ENCODE assay signal across 8 cellular contexts in the genomic region with DNA sequence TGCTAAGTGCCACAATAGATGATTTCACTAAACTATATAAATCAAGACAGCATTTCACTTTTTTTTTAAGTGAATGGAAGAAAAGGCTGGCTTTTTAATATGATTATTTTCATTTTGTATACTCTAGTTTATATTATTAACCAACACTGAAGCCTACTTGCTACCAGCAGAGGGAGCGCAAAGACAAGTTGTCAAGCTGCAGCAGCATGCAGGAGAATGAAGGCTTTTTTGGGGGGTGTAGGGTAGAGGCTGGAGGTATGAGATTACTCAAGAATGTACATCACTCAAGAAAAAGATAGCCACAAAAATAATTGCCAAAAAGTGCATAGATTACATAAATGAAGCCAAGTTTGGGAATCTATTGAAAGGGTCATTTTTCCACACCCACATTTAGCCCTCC.
DNase-seq lines count a peak whose midpoint lies in the region; ATAC-seq, FAIRE-seq and TF ChIP-seq lines count a peak whose summit lies in the region.

No MANE protein-coding gene starts in this region.

- H3K9me3 Mint-ChIP-seq in brain (no peaks in the 10 kb centered on the region), nephron progenitor cell (peaks cover 9% of the 10 kb centered on the region)

- TF ChIP-seq RAD21 in Ishikawa (IDR thresholded peaks at IDR 0.05; ENCODE audit: low read depth), result peak; percentile 51

- H3K4me3 Mint-ChIP-seq in brain (no peak overlapping the region), nephron progenitor cell (no peak overlapping the region)

- no peak overlapping the region for H3K27ac Mint-ChIP-seq in brain
- no peak overlapping the region for H3K27ac Mint-ChIP-seq in nephron progenitor cell

- no peak for ATAC-seq in HG03442 (IDR thresholded peaks at IDR 0.05; ENCODE audit: unreplicated experiment)
- ATAC-seq in stimulated activated naive CD8-positive, alpha-beta T cell treated with anti-CD3 and anti-CD28 coated beads, Interleukin-15, Interleukin-2, amounts not matched to agents 100 U/mL and 50 U/mL, for 24 hours, result no peak

- H3K36me3 Mint-ChIP-seq in brain, result no peaks in the 10 kb centered on the region
- no peaks in the 10 kb centered on the region for H3K36me3 Mint-ChIP-seq in nephron progenitor cell (ENCODE audit: low read depth)

- TF ChIP-seq CTCF in brain (conservative IDR thresholded peaks at IDR 0.05) (peak; percentile 75 to 86), nephron progenitor cell (IDR thresholded peaks at IDR 0.05) (peak; percentile 62)

- DNase-seq in GM03348 (ENCODE audit: low spot score), result peak; percentile 20
- DNase-seq in nephron progenitor cell, result peak; percentile 41
- DNase-seq in GM12892 (ENCODE audit: insufficient read length), result no peak
- DNase-seq in stimulated activated naive CD4-positive, alpha-beta T cell treated with Interleukin-2 at 50 U/mL for 16 hours (lab: John Stamatoyannopoulos, UW), result no peak
- DNase-seq in stimulated activated naive CD8-positive, alpha-beta T cell treated with anti-CD3 and anti-CD28 coated beads, Interleukin-15, Interleukin-2, amounts not matched to agents 100 U/mL and 50 U/mL, for 24 hours, result no peak

- H3K4me1 Mint-ChIP-seq in brain, result no peaks in the 10 kb centered on the region
- no peaks in the 10 kb centered on the region for H3K4me1 Mint-ChIP-seq in nephron progenitor cell

- TF ChIP-seq EP300 in Ishikawa (IDR thresholded peaks at IDR 0.05; ENCODE audit: borderline replicate concordance), result no peak

- FAIRE-seq in GM12892 (lab: Jason Lieb, UNC), result no peak

- H3K27me3 Mint-ChIP-seq in brain (no peaks in the 10 kb centered on the region), nephron progenitor cell (ENCODE audit: low read depth, poor library complexity) (no peaks in the 10 kb centered on the region)

- no peak for TF ChIP-seq POLR2A in GM12892 (IDR thresholded peaks at IDR 0.05; ENCODE audit: low read depth, low read length)

TF ChIP-seq in Ishikawa, 13 proteins besides CTCF, POLR2A, EP300 and RAD21:
- TF ChIP-seq FOXM1 (IDR thresholded peaks at IDR 0.05; ENCODE audit: borderline replicate concordance, low read depth), result no peak
- no peak for TF ChIP-seq TAF1 (IDR thresholded peaks at IDR 0.05; ENCODE audit: low read depth)
- no peak for TF ChIP-seq YY1 (IDR thresholded peaks at IDR 0.05; ENCODE audit: low read depth)
- no peak for TF ChIP-seq EGR1 (IDR thresholded peaks at IDR 0.05)
- TF ChIP-seq CREB1 (IDR thresholded peaks at IDR 0.05; ENCODE audit: low read depth), result no peak
- TF ChIP-seq, protein P1, sequence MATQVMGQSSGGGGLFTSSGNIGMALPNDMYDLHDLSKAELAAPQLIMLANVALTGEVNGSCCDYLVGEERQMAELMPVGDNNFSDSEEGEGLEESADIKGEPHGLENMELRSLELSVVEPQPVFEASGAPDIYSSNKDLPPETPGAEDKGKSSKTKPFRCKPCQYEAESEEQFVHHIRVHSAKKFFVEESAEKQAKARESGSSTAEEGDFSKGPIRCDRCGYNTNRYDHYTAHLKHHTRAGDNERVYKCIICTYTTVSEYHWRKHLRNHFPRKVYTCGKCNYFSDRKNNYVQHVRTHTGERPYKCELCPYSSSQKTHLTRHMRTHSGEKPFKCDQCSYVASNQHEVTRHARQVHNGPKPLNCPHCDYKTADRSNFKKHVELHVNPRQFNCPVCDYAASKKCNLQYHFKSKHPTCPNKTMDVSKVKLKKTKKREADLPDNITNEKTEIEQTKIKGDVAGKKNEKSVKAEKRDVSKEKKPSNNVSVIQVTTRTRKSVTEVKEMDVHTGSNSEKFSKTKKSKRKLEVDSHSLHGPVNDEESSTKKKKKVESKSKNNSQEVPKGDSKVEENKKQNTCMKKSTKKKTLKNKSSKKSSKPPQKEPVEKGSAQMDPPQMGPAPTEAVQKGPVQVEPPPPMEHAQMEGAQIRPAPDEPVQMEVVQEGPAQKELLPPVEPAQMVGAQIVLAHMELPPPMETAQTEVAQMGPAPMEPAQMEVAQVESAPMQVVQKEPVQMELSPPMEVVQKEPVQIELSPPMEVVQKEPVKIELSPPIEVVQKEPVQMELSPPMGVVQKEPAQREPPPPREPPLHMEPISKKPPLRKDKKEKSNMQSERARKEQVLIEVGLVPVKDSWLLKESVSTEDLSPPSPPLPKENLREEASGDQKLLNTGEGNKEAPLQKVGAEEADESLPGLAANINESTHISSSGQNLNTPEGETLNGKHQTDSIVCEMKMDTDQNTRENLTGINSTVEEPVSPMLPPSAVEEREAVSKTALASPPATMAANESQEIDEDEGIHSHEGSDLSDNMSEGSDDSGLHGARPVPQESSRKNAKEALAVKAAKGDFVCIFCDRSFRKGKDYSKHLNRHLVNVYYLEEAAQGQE (IDR thresholded peaks at IDR 0.05; ENCODE audit: low read depth), result no peak
- TF ChIP-seq ZBTB7A (IDR thresholded peaks at IDR 0.05; ENCODE audit: low read depth), result no peak
- no peak for TF ChIP-seq TCF12 (IDR thresholded peaks at IDR 0.05; ENCODE audit: low read depth)
- no peak for TF ChIP-seq CEBPB (IDR thresholded peaks at IDR 0.05)
- TF ChIP-seq, protein P2, sequence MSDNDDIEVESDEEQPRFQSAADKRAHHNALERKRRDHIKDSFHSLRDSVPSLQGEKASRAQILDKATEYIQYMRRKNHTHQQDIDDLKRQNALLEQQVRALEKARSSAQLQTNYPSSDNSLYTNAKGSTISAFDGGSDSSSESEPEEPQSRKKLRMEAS (IDR thresholded peaks at IDR 0.05), result no peak
- TF ChIP-seq, protein P3, sequence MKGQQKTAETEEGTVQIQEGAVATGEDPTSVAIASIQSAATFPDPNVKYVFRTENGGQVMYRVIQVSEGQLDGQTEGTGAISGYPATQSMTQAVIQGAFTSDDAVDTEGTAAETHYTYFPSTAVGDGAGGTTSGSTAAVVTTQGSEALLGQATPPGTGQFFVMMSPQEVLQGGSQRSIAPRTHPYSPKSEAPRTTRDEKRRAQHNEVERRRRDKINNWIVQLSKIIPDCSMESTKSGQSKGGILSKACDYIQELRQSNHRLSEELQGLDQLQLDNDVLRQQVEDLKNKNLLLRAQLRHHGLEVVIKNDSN (IDR thresholded peaks at IDR 0.05), result no peak
- no peak for TF ChIP-seq TEAD4 (IDR thresholded peaks at IDR 0.05)

Comparison
In these comparisons a context has a peak if more than half of its experiments do, and no peak if none do; other contexts are left out.
1. DNase-seq: peak in GM03348 (single experiment) and nephron progenitor cell (single experiment); none in GM12892 (single experiment), stimulated activated naive CD4-positive, alpha-beta T cell treated with Interleukin-2 at 50 U/mL for 16 hours (single experiment) and stimulated activated naive CD8-positive, alpha-beta T cell treated with anti-CD3 and anti-CD28 coated beads, Interleukin-15, Interleukin-2, amounts not matched to agents 100 U/mL and 50 U/mL, for 24 hours (single experiment).